ENCODE assay signal across 1 cellular context in genomic region chr12:132083731-132084641, GRCh38.
TF ChIP-seq lines count a peak whose summit lies in the region.

No MANE protein-coding gene starts in this region.

TF ChIP-seq in HepG2, 621 proteins besides CTCF, POLR2A, EP300 and RAD21 (continued from another document and continues in another):
- TF ChIP-seq ESRRA (CRISPR knock-in tag; IDR thresholded peaks at IDR 0.05; ENCODE audit: low read depth) (no peak), THAP9 (CRISPR knock-in tag; IDR thresholded peaks at IDR 0.05; ENCODE audit: borderline replicate concordance) (no peak), ZNF432 (CRISPR knock-in tag; IDR thresholded peaks at IDR 0.05; ENCODE audit: borderline replicate concordance) (no peak), TEAD3 (CRISPR knock-in tag; optimal IDR thresholded peaks at IDR 0.05; ENCODE audit: borderline replicate concordance) (no peak), ZNF253 (CRISPR knock-in tag; IDR thresholded peaks at IDR 0.05; ENCODE audit: borderline replicate concordance) (no peak), ZNF678 (CRISPR knock-in tag; IDR thresholded peaks at IDR 0.05) (no peak), TFDP1 (CRISPR knock-in tag; IDR thresholded peaks at IDR 0.05; ENCODE audit: borderline replicate concordance) (peak; percentile 91; the same call in 1 of the 2 replicates), HNF1B (CRISPR knock-in tag; IDR thresholded peaks at IDR 0.05) (peak; percentile 56; the same call in 1 of the 2 replicates), ZNF674 (CRISPR knock-in tag; IDR thresholded peaks at IDR 0.05; ENCODE audit: low read depth) (0 out of 2 replicates have a peak, but pooled peaks have one; percentile 50), CENPT (CRISPR knock-in tag; IDR thresholded peaks at IDR 0.05; ENCODE audit: low read depth) (no peak), BRD4 (CRISPR knock-in tag; IDR thresholded peaks at IDR 0.05) (peak; percentile 68; the same call in 1 of the 2 replicates), SALL2 (CRISPR knock-in tag; IDR thresholded peaks at IDR 0.05) (no peak), KDM6A (CRISPR knock-in tag; IDR thresholded peaks at IDR 0.05; ENCODE audit: low read depth) (no peak), POLR2G (IDR thresholded peaks at IDR 0.05; ENCODE audit: low read depth, low read length) (peak; percentile 74), ZNF569 (CRISPR knock-in tag; IDR thresholded peaks at IDR 0.05; ENCODE audit: borderline replicate concordance) (no peak), KIAA2018 (CRISPR knock-in tag; IDR thresholded peaks at IDR 0.05; ENCODE audit: borderline replicate concordance) (no peak), MAFG (CRISPR knock-in tag; IDR thresholded peaks at IDR 0.05) (no peak), MTERF4 (CRISPR knock-in tag; IDR thresholded peaks at IDR 0.05) (no peak), EED (CRISPR knock-in tag; IDR thresholded peaks at IDR 0.05) (no peak), ZNF276 (CRISPR knock-in tag; IDR thresholded peaks at IDR 0.05; ENCODE audit: low read depth) (no peak), ZNF124 (CRISPR knock-in tag; IDR thresholded peaks at IDR 0.05) (no peak), NFRKB (IDR thresholded peaks at IDR 0.05) (no peak), TEAD2 (CRISPR knock-in tag; IDR thresholded peaks at IDR 0.05) (no peak), TBX2 (CRISPR knock-in tag; IDR thresholded peaks at IDR 0.05; ENCODE audit: borderline replicate concordance) (peak; percentile 52; the same call in 1 of the 2 replicates), SP5 (CRISPR knock-in tag; IDR thresholded peaks at IDR 0.05; ENCODE audit: borderline replicate concordance, low read depth) (peak; percentile 36; the same call in 1 of the 2 replicates), ATM (IDR thresholded peaks at IDR 0.05; ENCODE audit: borderline replicate concordance) (no peak), RBFOX2 (IDR thresholded peaks at IDR 0.05; ENCODE audit: low read depth, low read length) (peak; percentile 91), ZNF441 (CRISPR knock-in tag; IDR thresholded peaks at IDR 0.05; ENCODE audit: borderline replicate concordance) (no peak), ZNF20 (CRISPR knock-in tag; IDR thresholded peaks at IDR 0.05) (no peak), CEBPB (IDR thresholded peaks at IDR 0.05; ENCODE audit: borderline replicate concordance, low read depth, low read length) (no peak), ZNF781 (CRISPR knock-in tag; IDR thresholded peaks at IDR 0.05; ENCODE audit: borderline replicate concordance, not compliant biosample characterization) (peak; percentile 35), RBM22 (optimal IDR thresholded peaks at IDR 0.05; ENCODE audit: low read length) (no peak)
- TF ChIP-seq, protein P1, sequence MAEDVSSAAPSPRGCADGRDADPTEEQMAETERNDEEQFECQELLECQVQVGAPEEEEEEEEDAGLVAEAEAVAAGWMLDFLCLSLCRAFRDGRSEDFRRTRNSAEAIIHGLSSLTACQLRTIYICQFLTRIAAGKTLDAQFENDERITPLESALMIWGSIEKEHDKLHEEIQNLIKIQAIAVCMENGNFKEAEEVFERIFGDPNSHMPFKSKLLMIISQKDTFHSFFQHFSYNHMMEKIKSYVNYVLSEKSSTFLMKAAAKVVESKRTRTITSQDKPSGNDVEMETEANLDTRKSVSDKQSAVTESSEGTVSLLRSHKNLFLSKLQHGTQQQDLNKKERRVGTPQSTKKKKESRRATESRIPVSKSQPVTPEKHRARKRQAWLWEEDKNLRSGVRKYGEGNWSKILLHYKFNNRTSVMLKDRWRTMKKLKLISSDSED (CRISPR knock-in tag; IDR thresholded peaks at IDR 0.05): no peak
- TF ChIP-seq, protein P2, sequence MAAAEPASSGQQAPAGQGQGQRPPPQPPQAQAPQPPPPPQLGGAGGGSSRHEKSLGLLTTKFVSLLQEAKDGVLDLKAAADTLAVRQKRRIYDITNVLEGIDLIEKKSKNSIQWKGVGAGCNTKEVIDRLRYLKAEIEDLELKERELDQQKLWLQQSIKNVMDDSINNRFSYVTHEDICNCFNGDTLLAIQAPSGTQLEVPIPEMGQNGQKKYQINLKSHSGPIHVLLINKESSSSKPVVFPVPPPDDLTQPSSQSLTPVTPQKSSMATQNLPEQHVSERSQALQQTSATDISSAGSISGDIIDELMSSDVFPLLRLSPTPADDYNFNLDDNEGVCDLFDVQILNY (CRISPR knock-in tag; conservative IDR thresholded peaks at IDR 0.05): 0 out of 2 replicates have a peak, but pooled peaks have one; percentile 3
- TF ChIP-seq, protein P3, sequence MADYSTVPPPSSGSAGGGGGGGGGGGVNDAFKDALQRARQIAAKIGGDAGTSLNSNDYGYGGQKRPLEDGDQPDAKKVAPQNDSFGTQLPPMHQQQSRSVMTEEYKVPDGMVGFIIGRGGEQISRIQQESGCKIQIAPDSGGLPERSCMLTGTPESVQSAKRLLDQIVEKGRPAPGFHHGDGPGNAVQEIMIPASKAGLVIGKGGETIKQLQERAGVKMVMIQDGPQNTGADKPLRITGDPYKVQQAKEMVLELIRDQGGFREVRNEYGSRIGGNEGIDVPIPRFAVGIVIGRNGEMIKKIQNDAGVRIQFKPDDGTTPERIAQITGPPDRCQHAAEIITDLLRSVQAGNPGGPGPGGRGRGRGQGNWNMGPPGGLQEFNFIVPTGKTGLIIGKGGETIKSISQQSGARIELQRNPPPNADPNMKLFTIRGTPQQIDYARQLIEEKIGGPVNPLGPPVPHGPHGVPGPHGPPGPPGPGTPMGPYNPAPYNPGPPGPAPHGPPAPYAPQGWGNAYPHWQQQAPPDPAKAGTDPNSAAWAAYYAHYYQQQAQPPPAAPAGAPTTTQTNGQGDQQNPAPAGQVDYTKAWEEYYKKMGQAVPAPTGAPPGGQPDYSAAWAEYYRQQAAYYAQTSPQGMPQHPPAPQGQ (CRISPR knock-in tag; IDR thresholded peaks at IDR 0.05; ENCODE audit: borderline replicate concordance): no peak
